Comparison of ENCODE assay signal across 2 cellular contexts in the genomic region with DNA sequence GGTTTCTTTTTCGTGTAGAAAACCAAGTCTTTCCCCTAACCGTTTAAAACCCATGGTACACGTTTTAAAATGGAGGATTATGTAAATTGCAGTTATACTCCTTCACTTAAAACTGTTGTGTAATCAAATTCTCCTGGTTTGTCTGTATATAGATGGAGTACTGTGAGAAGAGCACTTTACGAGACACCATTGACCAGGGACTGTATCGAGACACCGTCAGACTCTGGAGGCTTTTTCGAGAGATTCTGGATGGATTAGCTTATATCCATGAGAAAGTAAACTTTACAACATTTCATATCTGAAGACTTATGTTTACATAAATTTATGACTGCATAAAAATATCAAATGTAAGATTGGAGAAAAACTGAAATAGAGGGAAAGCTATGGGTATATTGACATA.
TF ChIP-seq lines count a peak whose summit lies in the region.

No MANE protein-coding gene starts in this region.

TF ChIP-seq in IMR-90, 13 proteins besides CTCF, POLR2A, EP300 and RAD21:
- TF ChIP-seq CEBPB (IDR thresholded peaks at IDR 0.05; ENCODE audit: low read depth, low read length), result 0 out of 2 replicates have a peak, but pooled peaks have one; percentile 6
- no peak for TF ChIP-seq CHD1 (IDR thresholded peaks at IDR 0.05; ENCODE audit: low read depth, low read length)

TF ChIP-seq in K562, 482 proteins besides CTCF, POLR2A, EP300 and RAD21:
- TF ChIP-seq ZNF76 (CRISPR knock-in tag; IDR thresholded peaks at IDR 0.05; ENCODE audit: borderline replicate concordance) (no peak), CEBPB (tag; IDR thresholded peaks at IDR 0.05) (0 out of 2 replicates have a peak, but pooled peaks have one; percentile 19)
